9 cellular contexts compared by ENCODE assay signal in the genomic region with DNA sequence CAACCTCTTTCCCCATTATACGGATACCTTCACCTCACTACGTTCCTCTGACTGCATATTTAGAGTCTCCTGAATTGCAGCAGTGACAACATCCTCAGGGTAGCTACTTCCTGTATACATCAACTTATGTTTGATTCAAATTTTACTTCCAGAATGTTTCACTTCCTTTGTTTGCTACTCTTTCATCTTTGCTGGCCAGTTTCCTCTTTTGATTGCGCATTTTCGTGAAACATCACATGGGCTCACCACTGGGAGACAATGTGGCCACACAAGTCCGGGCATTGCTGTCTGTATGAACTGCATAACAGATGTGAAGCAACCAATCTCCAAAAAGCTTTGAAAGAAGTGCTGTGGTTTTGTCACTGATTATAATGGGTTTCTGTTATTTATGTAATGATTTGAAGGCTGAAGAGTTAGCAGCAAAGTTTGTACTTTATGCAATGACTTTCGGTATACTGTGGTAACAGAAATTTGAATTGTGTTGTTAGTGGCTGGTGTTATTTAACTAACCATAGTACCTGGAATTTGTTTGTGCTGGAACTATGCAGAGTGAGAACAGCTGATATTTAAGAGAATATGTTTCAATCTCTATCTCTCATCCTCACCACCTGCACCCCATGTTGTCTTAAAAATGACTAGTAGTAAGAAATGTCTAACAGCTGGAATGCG. TPM values are rescaled to one million over a fixed set of nuclear protein-coding genes. Genes with fewer than 3 reads are reported as not detected.
A peak's percentile ranks its signal among the peaks of the same experiment; 100 is the strongest.
DNase-seq lines count a peak whose midpoint lies in the region; ATAC-seq, FAIRE-seq and TF ChIP-seq lines count a peak whose summit lies in the region.
"Had no signal": no experiment of that assay in that cellular context is flagged by ENCODE, and none has a peak within 500 bp of the region (broad histone marks: within the 10 kb centered on the region; RNA-seq: fewer than 3 reads in every experiment).

No MANE protein-coding gene starts in this region.

- H3K36me3 ChIP-seq in bronchial epithelial cell (ENCODE audit: control insufficient read depth, insufficient read depth, low read length) (peaks cover 3% of the 10 kb centered on the region), neutrophil (no peaks in the 10 kb centered on the region), smooth muscle cell (ENCODE audit: low read depth) (no peaks in the 10 kb centered on the region), BE2C (no peaks in the 10 kb centered on the region)

- H3K4me2 ChIP-seq in smooth muscle cell = no peak overlapping the region

- no peak overlapping the region for H3K9ac ChIP-seq in smooth muscle cell (ENCODE audit: low read depth)

- H3K9me3 ChIP-seq in neutrophil (no peaks in the 10 kb centered on the region), smooth muscle cell (replicated peaks; ENCODE audit: low read depth) (no peaks in the 10 kb centered on the region), BE2C (no peaks in the 10 kb centered on the region)

- H3K27ac ChIP-seq in neutrophil (peak overlapping the region; percentile 49), smooth muscle cell (ENCODE audit: low read depth) (no peak overlapping the region)

- no peak overlapping the region for H2AFZ ChIP-seq in smooth muscle cell (ENCODE audit: low read depth)

- ATAC-seq in GM18498 (IDR thresholded peaks at IDR 0.05; ENCODE audit: unreplicated experiment) (peak; percentile 96), GM21528 (IDR thresholded peaks at IDR 0.05; ENCODE audit: low FRiP score, unreplicated experiment) (peak; percentile 97), SK-N-SH treated with all-trans-retinoic acid at 6 μM for 48 hours (no peak)
- ATAC-seq: K562 had no signal

- no peaks in the 10 kb centered on the region for H3F3A ChIP-seq in smooth muscle cell (ENCODE audit: low read depth)

- H3K4me3 ChIP-seq in bronchial epithelial cell (ENCODE audit: low read depth, low read length) (no peak overlapping the region), neutrophil (ENCODE audit: low read depth in 1 of 2, low read length in 1 of 2) (peak overlapping the region in 1 of 2 experiments; percentile 8), smooth muscle cell (no peak overlapping the region), BE2C (ENCODE audit: low read depth, low read length) (no peak overlapping the region)
- H3K4me3 ChIP-seq: K562 had no signal

- H4K20me1 ChIP-seq in smooth muscle cell (ENCODE audit: low read depth) = no peaks in the 10 kb centered on the region

- TF ChIP-seq CTCF in bronchial epithelial cell (IDR thresholded peaks at IDR 0.05; ENCODE audit: insufficient read depth, low read length, severe bottlenecking) (no peak), neutrophil (IDR thresholded peaks at IDR 0.05) (no peak), smooth muscle cell (IDR thresholded peaks at IDR 0.05; ENCODE audit: borderline replicate concordance, insufficient read depth, poor library complexity, severe bottlenecking) (no peak), BE2C (IDR thresholded peaks at IDR 0.05; ENCODE audit: low read depth, low read length) (no peak)

- WGBS in smooth muscle cell (ENCODE audit: low lambda C conversion rate) = 76% methylated on average over 7 of the region's 7 CpGs

- H3K79me2 ChIP-seq in smooth muscle cell (ENCODE audit: low read depth) = no peaks in the 10 kb centered on the region

- DNase-seq in KG1 (lab: John Stamatoyannopoulos, UW) = peak; percentile 57
- DNase-seq in bronchial epithelial cell (ENCODE audit: low read depth) = peak; percentile 81
- no peak for DNase-seq in smooth muscle cell (lab: John Stamatoyannopoulos, UW; ENCODE audit: unreplicated experiment)
- no peak for DNase-seq in BE2C

- peaks cover 9 to 17% of the 10 kb centered on the region in 2 experiments for H3K4me1 ChIP-seq in neutrophil (ENCODE audit: control insufficient read depth in 1 of 2, insufficient read depth in 1 of 2, low read depth in 1 of 2, low read length in 1 of 2)
- no peaks in the 10 kb centered on the region for H3K4me1 ChIP-seq in smooth muscle cell (ENCODE audit: low read depth)
- no peaks in the 10 kb centered on the region for H3K4me1 ChIP-seq in BE2C

- H3K27me3 ChIP-seq in bronchial epithelial cell (ENCODE audit: control insufficient read depth, insufficient read depth, low read length) (no peaks in the 10 kb centered on the region), neutrophil (peaks cover 22% of the 10 kb centered on the region), smooth muscle cell (ENCODE audit: low read depth) (no peaks in the 10 kb centered on the region), BE2C (no peaks in the 10 kb centered on the region)

- peak; percentile 75 for FAIRE-seq in bronchial epithelial cell (lab: Jason Lieb, UNC)
- FAIRE-seq: K562 had no signal

TF ChIP-seq in SK-N-SH treated with all-trans-retinoic acid at 6 μM for 48 hours, 23 proteins besides CTCF, POLR2A, EP300 and RAD21 (continues in another document):
- TF ChIP-seq ZNF70 (CRISPR knock-in tag; IDR thresholded peaks at IDR 0.05) = no peak
- TF ChIP-seq RARB (CRISPR knock-in tag; IDR thresholded peaks at IDR 0.05) = no peak
- TF ChIP-seq OSR1 (CRISPR knock-in tag; IDR thresholded peaks at IDR 0.05) = no peak
- no peak for TF ChIP-seq ZNF565 (CRISPR knock-in tag; conservative IDR thresholded peaks at IDR 0.05; ENCODE audit: low read depth)
- TF ChIP-seq, protein P1, sequence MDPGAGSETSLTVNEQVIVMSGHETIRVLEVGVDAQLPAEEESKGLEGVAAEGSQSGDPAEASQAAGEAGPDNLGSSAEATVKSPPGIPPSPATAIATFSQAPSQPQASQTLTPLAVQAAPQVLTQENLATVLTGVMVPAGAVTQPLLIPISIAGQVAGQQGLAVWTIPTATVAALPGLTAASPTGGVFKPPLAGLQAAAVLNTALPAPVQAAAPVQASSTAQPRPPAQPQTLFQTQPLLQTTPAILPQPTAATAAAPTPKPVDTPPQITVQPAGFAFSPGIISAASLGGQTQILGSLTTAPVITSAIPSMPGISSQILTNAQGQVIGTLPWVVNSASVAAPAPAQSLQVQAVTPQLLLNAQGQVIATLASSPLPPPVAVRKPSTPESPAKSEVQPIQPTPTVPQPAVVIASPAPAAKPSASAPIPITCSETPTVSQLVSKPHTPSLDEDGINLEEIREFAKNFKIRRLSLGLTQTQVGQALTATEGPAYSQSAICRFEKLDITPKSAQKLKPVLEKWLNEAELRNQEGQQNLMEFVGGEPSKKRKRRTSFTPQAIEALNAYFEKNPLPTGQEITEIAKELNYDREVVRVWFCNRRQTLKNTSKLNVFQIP (CRISPR knock-in tag; IDR thresholded peaks at IDR 0.05; ENCODE audit: borderline replicate concordance, low read depth) = no peak
- no peak for TF ChIP-seq SNAI2 (CRISPR knock-in tag; IDR thresholded peaks at IDR 0.05)
- TF ChIP-seq ZNF8 (CRISPR knock-in tag; IDR thresholded peaks at IDR 0.05) = no peak
- TF ChIP-seq TCF4 (CRISPR knock-in tag; IDR thresholded peaks at IDR 0.05; ENCODE audit: borderline replicate concordance) = no peak
- TF ChIP-seq PPARA (CRISPR knock-in tag; IDR thresholded peaks at IDR 0.05; ENCODE audit: borderline replicate concordance) = no peak
- TF ChIP-seq, protein P2, sequence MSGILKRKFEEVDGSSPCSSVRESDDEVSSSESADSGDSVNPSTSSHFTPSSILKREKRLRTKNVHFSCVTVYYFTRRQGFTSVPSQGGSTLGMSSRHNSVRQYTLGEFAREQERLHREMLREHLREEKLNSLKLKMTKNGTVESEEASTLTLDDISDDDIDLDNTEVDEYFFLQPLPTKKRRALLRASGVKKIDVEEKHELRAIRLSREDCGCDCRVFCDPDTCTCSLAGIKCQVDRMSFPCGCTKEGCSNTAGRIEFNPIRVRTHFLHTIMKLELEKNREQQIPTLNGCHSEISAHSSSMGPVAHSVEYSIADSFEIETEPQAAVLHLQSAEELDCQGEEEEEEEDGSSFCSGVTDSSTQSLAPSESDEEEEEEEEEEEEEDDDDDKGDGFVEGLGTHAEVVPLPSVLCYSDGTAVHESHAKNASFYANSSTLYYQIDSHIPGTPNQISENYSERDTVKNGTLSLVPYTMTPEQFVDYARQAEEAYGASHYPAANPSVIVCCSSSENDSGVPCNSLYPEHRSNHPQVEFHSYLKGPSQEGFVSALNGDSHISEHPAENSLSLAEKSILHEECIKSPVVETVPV (CRISPR knock-in tag; IDR thresholded peaks at IDR 0.05) = no peak
- TF ChIP-seq ARNTL (CRISPR knock-in tag; IDR thresholded peaks at IDR 0.05; ENCODE audit: borderline replicate concordance, low read depth) = no peak
- TF ChIP-seq ESRRG (CRISPR knock-in tag; IDR thresholded peaks at IDR 0.05) = no peak
- TF ChIP-seq, protein P3, sequence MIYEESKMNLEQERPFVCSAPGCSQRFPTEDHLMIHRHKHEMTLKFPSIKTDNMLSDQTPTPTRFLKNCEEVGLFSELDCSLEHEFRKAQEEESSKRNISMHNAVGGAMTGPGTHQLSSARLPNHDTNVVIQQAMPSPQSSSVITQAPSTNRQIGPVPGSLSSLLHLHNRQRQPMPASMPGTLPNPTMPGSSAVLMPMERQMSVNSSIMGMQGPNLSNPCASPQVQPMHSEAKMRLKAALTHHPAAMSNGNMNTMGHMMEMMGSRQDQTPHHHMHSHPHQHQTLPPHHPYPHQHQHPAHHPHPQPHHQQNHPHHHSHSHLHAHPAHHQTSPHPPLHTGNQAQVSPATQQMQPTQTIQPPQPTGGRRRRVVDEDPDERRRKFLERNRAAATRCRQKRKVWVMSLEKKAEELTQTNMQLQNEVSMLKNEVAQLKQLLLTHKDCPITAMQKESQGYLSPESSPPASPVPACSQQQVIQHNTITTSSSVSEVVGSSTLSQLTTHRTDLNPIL (CRISPR knock-in tag; IDR thresholded peaks at IDR 0.05; ENCODE audit: low read depth) = no peak
- no peak for TF ChIP-seq ISL1 (CRISPR knock-in tag; IDR thresholded peaks at IDR 0.05)
- no peak for TF ChIP-seq GLIS3 (CRISPR knock-in tag; IDR thresholded peaks at IDR 0.05)
- TF ChIP-seq CSDC2 (CRISPR knock-in tag; IDR thresholded peaks at IDR 0.05) = no peak
- no peak for TF ChIP-seq BACH2 (CRISPR knock-in tag; IDR thresholded peaks at IDR 0.05; ENCODE audit: borderline replicate concordance)

RNA-seq across cellular contexts. Expression of a gene that starts 7.4 kb away (rescaled TPM):
- total RNA-seq in bronchial epithelial cell (30.0 and 31.6 TPM in 2 replicates), smooth muscle cell (0.13 and 0.22 TPM in 2 replicates)
- polyA plus RNA-seq in smooth muscle cell = 1.7 and 3.2 TPM in 2 replicates
- 2.7 TPM for polyA plus RNA-seq in BE2C (2012; ENCODE audit: insufficient read depth, insufficient read length, low read depth)

Comparison
In these comparisons a context has a peak if more than half of its experiments do, and no peak if none do; other contexts are left out.
1. DNase-seq: peak in KG1 (single experiment) and bronchial epithelial cell (single experiment); none in smooth muscle cell (single experiment) and BE2C (single experiment).
2. RNA of a gene that starts 7.4 kb away (total RNA-seq): 30.0 to 31.6 TPM in bronchial epithelial cell; 0.13 to 0.22 TPM in smooth muscle cell; every median in the first group is over 10 times any median in the second.